In genomic region chr7:152435384-152436278, GRCh38 we compare ENCODE assay signal across 8 cellular contexts. TPM values are rescaled to one million over a fixed set of nuclear protein-coding genes. Genes with fewer than 3 reads are reported as not detected.
DNase-seq lines count a peak whose midpoint lies in the region; FAIRE-seq and TF ChIP-seq lines count a peak whose summit lies in the region.

TSS of gene KMT2C (minus strand) at chr7:152436003. CDS start at chr7:152435786, 217 bp downstream.

- peak within 1 kb of the TSS; percentile 94 to 99 (median 97) for H3K27ac Mint-ChIP-seq in IgD-negative memory B cell

- H3K9me3 Mint-ChIP-seq in IgD-negative memory B cell: no peaks in the 10 kb centered on the region

- no peak for FAIRE-seq in GM19239 (lab: Jason Lieb, UNC)
- no peak for FAIRE-seq in bronchial epithelial cell (lab: Jason Lieb, UNC)

- DNase-seq in AG10803 (ENCODE audit: low read depth): peak; percentile 44
- peak; percentile 38 for DNase-seq in GM19239 (ENCODE audit: insufficient read length, low spot score)
- DNase-seq in WERI-Rb-1: peak; percentile 52
- DNase-seq in bronchial epithelial cell (ENCODE audit: low read depth): no peak
- DNase-seq in islet precursor cell: peak; percentile 61
- DNase-seq in stimulated activated CD4-positive, alpha-beta T cell treated with anti-CD3 and anti-CD28 coated beads, Interleukin-12 subunit alpha, Interleukin-12 subunit beta, amount 100 ng/mL, for 24 hours (ENCODE audit: low read depth in 2 of 2): peak; percentile 15 to 25
- DNase-seq in SHP77 treated with DMSO at 0.1 percent for 48 hours (lab: John Stamatoyannopoulos, UW): no peak

- H3K9me3 ChIP-seq in WERI-Rb-1 (ENCODE audit: severe bottlenecking): no peaks in the 10 kb centered on the region

- TF ChIP-seq CTCF in AG10803 (conservative IDR thresholded peaks at IDR 0.05; ENCODE audit: low read length) (no peak), WERI-Rb-1 (IDR thresholded peaks at IDR 0.05; ENCODE audit: low read depth, low read length) (no peak), bronchial epithelial cell (IDR thresholded peaks at IDR 0.05; ENCODE audit: insufficient read depth, low read length, severe bottlenecking) (no peak)

- peak within 1 kb of the TSS; percentile 85 to 96 (median 94) for H3K4me3 Mint-ChIP-seq in IgD-negative memory B cell

- H3K27me3 Mint-ChIP-seq in IgD-negative memory B cell: no peaks in the 10 kb centered on the region

- H3K36me3 Mint-ChIP-seq in IgD-negative memory B cell: peaks cover 2% of the 10 kb centered on the region

- peaks cover 16 to 20% (median 16%) of the 10 kb centered on the region in 3 donors for H3K4me1 Mint-ChIP-seq in IgD-negative memory B cell

- H3K4me3 ChIP-seq in AG10803 (ENCODE audit: low read length): peak within 1 kb of the TSS; percentile 74
- peak within 1 kb of the TSS; percentile 77 for H3K4me3 ChIP-seq in WERI-Rb-1 (ENCODE audit: low read depth, low read length)
- H3K4me3 ChIP-seq in bronchial epithelial cell (ENCODE audit: low read depth, low read length): peak within 1 kb of the TSS; percentile 67

- H3K36me3 ChIP-seq in WERI-Rb-1 (no peaks in the 10 kb centered on the region), bronchial epithelial cell (ENCODE audit: control insufficient read depth, insufficient read depth, low read length) (no peaks in the 10 kb centered on the region)

- H3K27me3 ChIP-seq in WERI-Rb-1 (ENCODE audit: insufficient read depth, low read depth, severe bottlenecking): no peaks in the 10 kb centered on the region
- H3K27me3 ChIP-seq in bronchial epithelial cell (ENCODE audit: control insufficient read depth, insufficient read depth, low read length): no peaks in the 10 kb centered on the region

- peak within 1 kb of the TSS; percentile 95 for H3K27ac ChIP-seq in WERI-Rb-1

RNA-seq across cellular contexts. Expression of gene KMT2C, which starts in this region (rescaled TPM):
- 23.7 TPM for polyA plus RNA-seq in IgD-negative memory B cell
- 21.1 and 32.1 TPM in 2 replicates for total RNA-seq in bronchial epithelial cell

Comparison
In these comparisons a context has a peak if more than half of its experiments do, and no peak if none do; other contexts are left out.
1. DNase-seq: peak in AG10803 (single experiment), GM19239 (single experiment), WERI-Rb-1 (single experiment), islet precursor cell (single experiment) and stimulated activated CD4-positive, alpha-beta T cell treated with anti-CD3 and anti-CD28 coated beads, Interleukin-12 subunit alpha, Interleukin-12 subunit beta, amount 100 ng/mL, for 24 hours (2 of 2); none in bronchial epithelial cell (single experiment) and SHP77 treated with DMSO at 0.1 percent for 48 hours (single experiment).
2. Peak in every context shown above with its lines, with median percentiles within 50 percentile points of each other: H3K4me3 ChIP-seq.